ENCODE assay signal across 33 cellular contexts in genomic region chr5:32836176-32836575, GRCh38.
"Had no signal": no experiment of that assay in that cellular context is flagged by ENCODE, and none has a peak within 500 bp of the region (broad histone marks: within the 10 kb centered on the region; RNA-seq: fewer than 3 reads in every experiment).

No MANE protein-coding gene starts in this region.

- H3K4me3 Mint-ChIP-seq: activated CD4-positive, alpha-beta memory T cell treated with anti-CD3 and anti-CD28 coated beads, Interleukin-2, amount 10 ng/mL, durations not matched to agents 7 days and 5 days; activated CD8-positive, alpha-beta memory T cell treated with anti-CD3 and anti-CD28 coated beads, Interleukin-2, amount 10 ng/mL, durations not matched to agents 7 days and 5 days; activated naive CD8-positive, alpha-beta T cell treated with anti-CD3 and anti-CD28 coated beads for 36 hours; activated T-cell treated with anti-CD3 and anti-CD28 coated beads, Interleukin-2, amount 50 U/mL, for 72 hours; activated T-helper 17 cell treated with anti-CD3 and anti-CD28 coated beads, Interleukin-2, amount 50 U/mL, for 72 hours had no signal

- H3K36me3 Mint-ChIP-seq: activated CD8-positive, alpha-beta memory T cell treated with anti-CD3 and anti-CD28 coated beads, Interleukin-2, amount 10 ng/mL, durations not matched to agents 7 days and 5 days; activated naive CD8-positive, alpha-beta T cell treated with anti-CD3 and anti-CD28 coated beads for 36 hours had no signal

- H2AFZ ChIP-seq: PC-9 had no signal

- ATAC-seq: activated CD8-positive, alpha-beta memory T cell treated with anti-CD3 and anti-CD28 coated beads, Interleukin-2, amount 10 ng/mL, durations not matched to agents 7 days and 5 days; activated T-cell treated with anti-CD3 and anti-CD28 coated beads, Interleukin-2, amount 50 U/mL, for 72 hours; activated T-helper 17 cell treated with anti-CD3 and anti-CD28 coated beads, Interleukin-2, amount 50 U/mL, for 72 hours had no signal

- H3K27ac ChIP-seq: brain microvascular endothelial cell, PC-9, SK-N-MC, WERI-Rb-1 had no signal

- H3K4me3 ChIP-seq: PC-9, SK-N-MC had no signal

- H3K4me1 Mint-ChIP-seq: activated CD4-positive, alpha-beta memory T cell treated with anti-CD3 and anti-CD28 coated beads, Interleukin-2, amount 10 ng/mL, durations not matched to agents 7 days and 5 days; activated CD8-positive, alpha-beta memory T cell treated with anti-CD3 and anti-CD28 coated beads, Interleukin-2, amount 10 ng/mL, durations not matched to agents 7 days and 5 days; activated T-helper 17 cell treated with anti-CD3 and anti-CD28 coated beads, Interleukin-2, amount 50 U/mL, for 72 hours had no signal

- H3K4me2 ChIP-seq: PC-9 had no signal

- DNase-seq: activated CD4-positive, alpha-beta memory T cell treated with anti-CD3 and anti-CD28 coated beads, Interleukin-2, amount 10 ng/mL, durations not matched to agents 7 days and 5 days; activated CD4-positive, alpha-beta T cell treated with anti-CD3 and anti-CD28 coated beads for 1 hour; activated CD4-positive, alpha-beta T cell treated with anti-CD3 and anti-CD28 coated beads for 48 hours; activated CD4-positive, CD25-positive, alpha-beta regulatory T cell; activated CD8-positive, alpha-beta memory T cell treated with anti-CD3 and anti-CD28 coated beads for 24 hours; activated CD8-positive, alpha-beta memory T cell treated with anti-CD3 and anti-CD28 coated beads, Interleukin-2, amount 10 ng/mL, durations not matched to agents 7 days and 5 days; activated CD8-positive, alpha-beta memory T cell treated with anti-CD3 and anti-CD28 coated beads, Interleukin-2, amount 50 U/mL, for 48 hours; activated effector memory CD4-positive, alpha-beta T cell treated with anti-CD3 and anti-CD28 coated beads, Interleukin-2, amount 50 U/mL, for 16 hours; activated naive CD4-positive, alpha-beta T cell; activated naive CD4-positive, alpha-beta T cell treated with anti-CD3 and anti-CD28 coated beads, Interleukin-2, amount 50 U/mL, for 16 hours; activated naive CD8-positive, alpha-beta T cell treated with anti-CD3 and anti-CD28 coated beads for 36 hours; activated T-cell treated with anti-CD3 and anti-CD28 coated beads, Interleukin-2, amount 50 U/mL, for 1 hour; activated T-cell treated with anti-CD3 and anti-CD28 coated beads, Interleukin-2, amount 50 U/mL, for 72 hours; amniotic stem cell; aorta; brain microvascular endothelial cell; central memory CD4-positive, alpha-beta T cell; NCI-H1105; NCI-H1417 treated with DMSO at 0.1 percent for 48 hours; NCI-H1694; NCI-H1930; NCI-H2081 treated with DMSO at 0.1 percent for 48 hours; NCI-H345; NCI-H524 treated with DMSO at 0.1 percent for 48 hours; PC-9; Right ventricle myocardium superior; SW 1271; T-helper 1 cell; T-helper 2 cell; T-helper 9 cell; WERI-Rb-1 had no signal

- H3K27ac Mint-ChIP-seq: activated CD4-positive, alpha-beta memory T cell treated with anti-CD3 and anti-CD28 coated beads, Interleukin-2, amount 10 ng/mL, durations not matched to agents 7 days and 5 days; activated CD8-positive, alpha-beta memory T cell treated with anti-CD3 and anti-CD28 coated beads, Interleukin-2, amount 10 ng/mL, durations not matched to agents 7 days and 5 days; activated naive CD8-positive, alpha-beta T cell treated with anti-CD3 and anti-CD28 coated beads for 36 hours; activated T-cell treated with anti-CD3 and anti-CD28 coated beads, Interleukin-2, amount 50 U/mL, for 72 hours; activated T-helper 17 cell treated with anti-CD3 and anti-CD28 coated beads, Interleukin-2, amount 50 U/mL, for 72 hours had no signal

- H3K9me3 Mint-ChIP-seq: activated naive CD8-positive, alpha-beta T cell treated with anti-CD3 and anti-CD28 coated beads for 36 hours had no signal

- H3K27me3 Mint-ChIP-seq: activated CD4-positive, alpha-beta memory T cell treated with anti-CD3 and anti-CD28 coated beads, Interleukin-2, amount 10 ng/mL, durations not matched to agents 7 days and 5 days; activated CD8-positive, alpha-beta memory T cell treated with anti-CD3 and anti-CD28 coated beads, Interleukin-2, amount 10 ng/mL, durations not matched to agents 7 days and 5 days; activated naive CD8-positive, alpha-beta T cell treated with anti-CD3 and anti-CD28 coated beads for 36 hours had no signal

- H3K36me3 ChIP-seq: brain microvascular endothelial cell, WERI-Rb-1 had no signal

- H3K27me3 ChIP-seq: brain microvascular endothelial cell had no signal
